In the genomic region with DNA sequence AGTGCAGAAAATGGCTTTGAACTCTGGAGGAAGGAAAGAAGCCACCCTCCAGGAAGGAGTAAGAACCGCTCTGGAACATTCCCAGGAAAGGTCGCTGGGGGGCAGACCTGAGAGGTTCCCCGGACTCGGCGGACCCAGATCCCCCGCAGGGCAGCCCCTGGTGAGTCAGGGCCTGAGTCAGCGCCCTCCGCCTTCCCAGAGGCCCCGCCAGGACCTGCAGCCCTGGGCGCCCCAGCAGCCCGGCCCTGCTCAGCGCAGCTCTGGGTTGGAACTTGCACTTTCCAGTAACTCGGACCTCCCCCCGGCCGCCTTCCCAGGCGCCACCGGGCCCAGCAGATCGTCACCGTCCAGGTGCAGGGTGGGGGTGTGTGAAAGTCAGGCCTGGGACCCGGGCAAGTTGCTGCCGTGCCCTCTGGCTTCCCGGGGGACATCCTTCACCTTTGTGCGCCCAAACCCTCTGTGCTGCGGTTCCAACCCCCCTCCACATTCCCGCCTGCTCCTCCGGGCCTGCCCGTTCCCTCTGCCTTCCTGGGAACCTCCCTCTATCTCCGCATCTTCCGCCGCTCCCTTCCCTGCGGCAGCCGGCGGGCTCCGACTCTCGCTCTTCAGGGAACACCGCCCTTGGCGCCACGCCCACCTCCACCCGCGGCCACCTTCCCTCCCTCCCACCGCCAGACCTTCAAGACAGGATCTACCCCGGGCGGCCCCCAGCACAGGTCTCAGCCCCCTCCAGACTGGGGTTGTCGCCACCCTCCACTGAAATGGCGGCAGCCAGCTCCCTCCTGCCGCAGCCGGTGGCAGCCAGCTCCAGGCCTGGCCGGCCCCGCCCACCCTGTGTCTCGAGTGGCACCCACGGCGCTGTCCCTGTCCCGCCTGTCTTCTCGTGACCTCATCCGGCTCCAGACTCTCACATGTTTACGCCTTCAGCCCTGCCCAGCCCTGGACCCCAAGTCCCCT, we compare ENCODE assay signal across 8 cellular contexts. TPM values are rescaled to one million over a fixed set of nuclear protein-coding genes. Genes with fewer than 3 reads are reported as not detected.
DNase-seq lines count a peak whose midpoint lies in the region; ATAC-seq and TF ChIP-seq lines count a peak whose summit lies in the region.

No MANE protein-coding gene starts in this region.

- H3K36me3 ChIP-seq in psoas muscle (ENCODE audit: insufficient read depth in 1 of 2, low read depth in 1 of 2) (no peaks in the 10 kb centered on the region), urinary bladder (ENCODE audit: insufficient read depth) (no peaks in the 10 kb centered on the region)

- 1 to 2% (median 1%) methylated on average over 48 to 56 of the region's 56 CpGs for WGBS in psoas muscle, 3 donors
- WGBS in urinary bladder, result 1% methylated on average over 56 of the region's 56 CpGs

- peak overlapping the region; percentile 98 for H3K27ac Mint-ChIP-seq in HFFc6
- H3K27ac Mint-ChIP-seq in T-helper 1 cell treated with Interleukin-12 subunit alpha and Interleukin-12 subunit beta and Interleukin-4 antibody, amounts not matched to agents 30 μg/mL and 1 μg/mL, for 36 hours, result peak overlapping the region; percentile 69

- H3K4me3 ChIP-seq in psoas muscle, result peak overlapping the region; percentile 84
- peak overlapping the region; percentile 46 for H3K4me3 ChIP-seq in urinary bladder (ENCODE audit: low read depth, low read length)

- no peaks in the 10 kb centered on the region for H3K27me3 ChIP-seq in psoas muscle (ENCODE audit: insufficient read depth in 3 of 3, low read length in 2 of 3)

- DNase-seq in GM10266 (ENCODE audit: extremely low spot score) (peak; percentile 91), HFFc6 (peak; percentile 96), NCI-H1105 (lab: John Stamatoyannopoulos, UW) (peak; percentile 75), amygdala (lab: John Stamatoyannopoulos, UW) (peak in 48 of 56 donors; percentile 32 to 92 (median 72)), left ventricle myocardium superior (peak; percentile 94), psoas muscle (peak; percentile 96 to 98)

- no peaks in the 10 kb centered on the region; the same call in 1 of the 2 replicates for H3K27me3 Mint-ChIP-seq in HFFc6 (ENCODE audit: insufficient read depth)
- peaks cover 5% of the 10 kb centered on the region for H3K27me3 Mint-ChIP-seq in T-helper 1 cell treated with Interleukin-12 subunit alpha and Interleukin-12 subunit beta and Interleukin-4 antibody, amounts not matched to agents 30 μg/mL and 1 μg/mL, for 36 hours (ENCODE audit: low read depth)

- peaks cover 17% of the 10 kb centered on the region for H3K4me1 ChIP-seq in psoas muscle
- H3K4me1 ChIP-seq in urinary bladder (ENCODE audit: insufficient read depth), result no peaks in the 10 kb centered on the region

- H3K9me3 Mint-ChIP-seq in HFFc6, result peaks cover 8% of the 10 kb centered on the region
- H3K9me3 Mint-ChIP-seq in T-helper 1 cell treated with Interleukin-12 subunit alpha and Interleukin-12 subunit beta and Interleukin-4 antibody, amounts not matched to agents 30 μg/mL and 1 μg/mL, for 36 hours, result no peaks in the 10 kb centered on the region

- H3K36me3 Mint-ChIP-seq in HFFc6 (ENCODE audit: low read depth), result peaks cover 4% of the 10 kb centered on the region
- H3K36me3 Mint-ChIP-seq in T-helper 1 cell treated with Interleukin-12 subunit alpha and Interleukin-12 subunit beta and Interleukin-4 antibody, amounts not matched to agents 30 μg/mL and 1 μg/mL, for 36 hours (ENCODE audit: low read depth), result no peaks in the 10 kb centered on the region

- TF ChIP-seq CTCF in GM10266 (IDR thresholded peaks at IDR 0.05; ENCODE audit: control insufficient read depth, insufficient read depth, low read depth, missing control alignments) (peak; percentile 70), HFFc6 (IDR thresholded peaks at IDR 0.05) (peak; percentile 87), psoas muscle (IDR thresholded peaks at IDR 0.05) (peak; percentile 72)

- peak; percentile 93 for ATAC-seq in left ventricle myocardium superior
- ATAC-seq in psoas muscle, result peak; percentile 95 to 97 (median 96)

- intact Hi-C loops in left ventricle myocardium superior (cut with micrococcal nuclease) (no loop called here), psoas muscle (cut with DNase I) (loop anchor here in 1 of 2 donors (5.0 kb wide), 1 partner anchor 299 kb away; no protein-coding TSS in a partner anchor)

- H3K27ac ChIP-seq in psoas muscle (peak overlapping the region; percentile 96), urinary bladder (ENCODE audit: low read depth) (peak overlapping the region; percentile 92)

- peaks cover 7% of the 10 kb centered on the region for H3K9me3 ChIP-seq in psoas muscle

- H3K4me3 Mint-ChIP-seq in HFFc6, result peak overlapping the region; percentile 90
- H3K4me3 Mint-ChIP-seq in T-helper 1 cell treated with Interleukin-12 subunit alpha and Interleukin-12 subunit beta and Interleukin-4 antibody, amounts not matched to agents 30 μg/mL and 1 μg/mL, for 36 hours, result peak overlapping the region; percentile 80

- peaks cover 74% of the 10 kb centered on the region for H3K4me1 Mint-ChIP-seq in HFFc6 (ENCODE audit: low read depth)
- H3K4me1 Mint-ChIP-seq in T-helper 1 cell treated with Interleukin-12 subunit alpha and Interleukin-12 subunit beta and Interleukin-4 antibody, amounts not matched to agents 30 μg/mL and 1 μg/mL, for 36 hours (ENCODE audit: low read depth), result peaks cover 1% of the 10 kb centered on the region

RNA-seq across cellular contexts. Expression of gene WNT7B, which starts 36.8 kb away (rescaled TPM):
- under 1 TPM in 5 of 6 experiments, not detected in 1; 0.07 to 0.14 (median 0.09) TPM for total RNA-seq in HFFc6 (2021; fragmentation: NEBNext Ultra II Directional; extraction: Animal tissue kit (Norgen Biotek cat#: 25700))
- total RNA-seq in left ventricle myocardium superior (not detected), psoas muscle (not detected), urinary bladder (3.1 TPM)
- polyA plus RNA-seq in psoas muscle (under 1 TPM in 1 of 3 donors, not detected in 2; 0.05 TPM), urinary bladder (4.1 TPM)

Comparison
In these comparisons a context has a peak if more than half of its experiments do, and no peak if none do; other contexts are left out.
1. Peak in every context shown above with its lines: DNase-seq, ATAC-seq, H3K4me3 ChIP-seq and H3K27ac ChIP-seq.